ENCODE assay signal across 10 cellular contexts in genomic region chr12:75913502-75914110, GRCh38.
DNase-seq lines count a peak whose midpoint lies in the region; ATAC-seq, FAIRE-seq and TF ChIP-seq lines count a peak whose summit lies in the region.
"Had no signal": no experiment of that assay in that cellular context is flagged by ENCODE, and none has a peak within 500 bp of the region (broad histone marks: within the 10 kb centered on the region; RNA-seq: fewer than 3 reads in every experiment).

No MANE protein-coding gene starts in this region.

- H3K27ac Mint-ChIP-seq in astrocyte (ENCODE audit: unreplicated experiment), result no peak overlapping the region

- H3K36me3 ChIP-seq in astrocyte (ENCODE audit: insufficient read depth, low read length) (no peaks in the 10 kb centered on the region), skeletal muscle tissue (ENCODE audit: control insufficient read depth in 3 of 3, insufficient read depth in 3 of 3, low read length in 3 of 3) (no peaks in the 10 kb centered on the region), uterus (no peaks in the 10 kb centered on the region)

- no peak for TF ChIP-seq POLR2A in H54 (IDR thresholded peaks at IDR 0.05; ENCODE audit: low read depth, low read length)
- no peak for TF ChIP-seq POLR2A in uterus (IDR thresholded peaks at IDR 0.05)

- DNase-seq in H54 (ENCODE audit: insufficient read length, low spot score), result no peak
- DNase-seq in NCI-H345 treated with DMSO at 0.1 percent for 48 hours (lab: John Stamatoyannopoulos, UW; ENCODE audit: unreplicated experiment), result peak; percentile 25
- DNase-seq in astrocyte (ENCODE audit: low read depth), result peak; percentile 46
- DNase-seq in foreskin melanocyte, result no peak
- no peak for DNase-seq in EL
- DNase-seq in uterus, result no peak
- DNase-seq: effector CD8-positive, alpha-beta T cell; SIG-M5 had no signal

- H3K79me2 ChIP-seq in astrocyte (ENCODE audit: insufficient read depth, low read length), result no peaks in the 10 kb centered on the region

- H3K9me3 ChIP-seq in astrocyte (ENCODE audit: insufficient read depth, low read depth, low read length) (no peaks in the 10 kb centered on the region), skeletal muscle tissue (ENCODE audit: control insufficient read depth in 3 of 3, low read length in 3 of 3) (no peaks in the 10 kb centered on the region), uterus (no peaks in the 10 kb centered on the region)

- H3K27me3 Mint-ChIP-seq in astrocyte (ENCODE audit: low read depth, unreplicated experiment), result no peaks in the 10 kb centered on the region

- intact Hi-C loops in uterus (cut with DNase I; ENCODE audit: low total_unique reads), result no loop called here

- no peak for ATAC-seq in GM21367 (IDR thresholded peaks at IDR 0.05; ENCODE audit: unreplicated experiment)

- H3K4me3 ChIP-seq in astrocyte (ENCODE audit: insufficient read depth, low read depth, low read length) (no peak overlapping the region), skeletal muscle tissue (ENCODE audit: low read length in 3 of 3) (peak overlapping the region in 1 of 3 donors; percentile 30), uterus (no peak overlapping the region)

- H3K4me1 ChIP-seq in astrocyte (ENCODE audit: insufficient read depth, low read length) (peaks cover 3% of the 10 kb centered on the region), skeletal muscle tissue (ENCODE audit: control insufficient read depth in 3 of 3, insufficient read depth in 3 of 3, low read length in 3 of 3) (peaks cover 19 to 21% (median 20%) of the 10 kb centered on the region in 3 donors), uterus (no peaks in the 10 kb centered on the region)

- H3K27me3 ChIP-seq in astrocyte (ENCODE audit: insufficient read depth, low read length), result no peaks in the 10 kb centered on the region
- no peaks in the 10 kb centered on the region for H3K27me3 ChIP-seq in skeletal muscle tissue (ENCODE audit: control insufficient read depth in 3 of 3, insufficient read depth in 3 of 3, low read length in 3 of 3)
- no peaks in the 10 kb centered on the region for H3K27me3 ChIP-seq in uterus

- no peaks in the 10 kb centered on the region for H3K36me3 Mint-ChIP-seq in astrocyte (ENCODE audit: low read depth, unreplicated experiment)

- no peaks in the 10 kb centered on the region for H3K9me3 Mint-ChIP-seq in astrocyte (ENCODE audit: unreplicated experiment)

- no peak overlapping the region for H3K4me2 ChIP-seq in astrocyte (ENCODE audit: low read length)

- peak overlapping the region; percentile 39 for H2AFZ ChIP-seq in astrocyte (ENCODE audit: low read depth, low read length)

- H3K27ac ChIP-seq in astrocyte (ENCODE audit: low read depth, low read length) (no peak overlapping the region), skeletal muscle tissue (ENCODE audit: low read depth, low read length) (peak overlapping the region; percentile 51), uterus (no peak overlapping the region)

- H3K4me1 Mint-ChIP-seq in astrocyte (ENCODE audit: low read depth, unreplicated experiment), result no peaks in the 10 kb centered on the region

- no peak overlapping the region for H3K4me3 Mint-ChIP-seq in astrocyte (ENCODE audit: unreplicated experiment)

- TF ChIP-seq CTCF in astrocyte (IDR thresholded peaks at IDR 0.05; ENCODE audit: insufficient read depth, low read depth, low read length) (no peak), uterus (IDR thresholded peaks at IDR 0.05) (no peak)

- H3K9ac ChIP-seq in astrocyte (ENCODE audit: low read length) (no peak overlapping the region), skeletal muscle tissue (ENCODE audit: low read depth in 1 of 3, low read length in 3 of 3) (peak overlapping the region; percentile 24 to 72 (median 40))

- FAIRE-seq in H54 (lab: Jason Lieb, UNC), result peak; percentile 38
- no peak for FAIRE-seq in astrocyte (lab: Jason Lieb, UNC)

- no peaks in the 10 kb centered on the region for H4K20me1 ChIP-seq in astrocyte (ENCODE audit: insufficient read depth, low read length)

Comparison
In these comparisons a context has a peak if more than half of its experiments do, and no peak if none do; other contexts are left out.
1. DNase-seq: peak in NCI-H345 treated with DMSO at 0.1 percent for 48 hours (single experiment) and astrocyte (single experiment); none in H54 (single experiment), foreskin melanocyte (single experiment), EL (single experiment) and uterus (0 of 2).